Comparison of ENCODE assay signal across 26 cellular contexts in genomic region chr15:55710286-55710685, GRCh38. TPM values are rescaled to one million over a fixed set of nuclear protein-coding genes. Genes with fewer than 3 reads are reported as not detected.
A peak's percentile ranks its signal among the peaks of the same experiment; 100 is the strongest.
DNase-seq lines count a peak whose midpoint lies in the region; ATAC-seq, FAIRE-seq and TF ChIP-seq lines count a peak whose summit lies in the region.
"Had no signal": no experiment of that assay in that cellular context is flagged by ENCODE, and none has a peak within 500 bp of the region (broad histone marks: within the 10 kb centered on the region; RNA-seq: fewer than 3 reads in every experiment).

No MANE protein-coding gene starts in this region.

- DNase-seq in EH (ENCODE audit: low read depth), result peak; percentile 57
- peak; percentile 57 for DNase-seq in M059J (ENCODE audit: low read depth)
- peak; percentile 34 for DNase-seq in stromal cell of bone marrow (ENCODE audit: low read depth)
- no peak for DNase-seq in sigmoid colon
- DNase-seq in WERI-Rb-1, result no peak
- DNase-seq: Caco-2; CD4-positive, alpha-beta memory T cell; DMS 273 treated with DMSO at 0.1 percent for 48 hours; DND-41; KG1; MV-4-11; NCI-H1105 treated with DMSO at 0.1 percent for 48 hours; NCI-H2029 treated with DMSO at 0.1 percent for 48 hours; NCI-H2171; NCI-H345; NCI-H524; NCI-H774 had no signal

- H3K36me3 ChIP-seq in sigmoid colon (no peaks in the 10 kb centered on the region), WERI-Rb-1 (no peaks in the 10 kb centered on the region)
- H3K36me3 ChIP-seq: BLaER1 treated with 17β-estradiol and CSF1 and Interleukin-3, amounts not matched to agents 10 nM and 100 nM had no signal

- no peaks in the 10 kb centered on the region for H3K4me1 ChIP-seq in sigmoid colon
- H3K4me1 ChIP-seq: BLaER1 treated with 17β-estradiol and CSF1 and Interleukin-3, amounts not matched to agents 10 nM and 100 nM had no signal

- TF ChIP-seq CTCF in sigmoid colon (IDR thresholded peaks at IDR 0.05) (no peak), WERI-Rb-1 (IDR thresholded peaks at IDR 0.05; ENCODE audit: low read depth, low read length) (no peak)

- no peak for TF ChIP-seq EP300 in sigmoid colon (IDR thresholded peaks at IDR 0.05)

- no peaks in the 10 kb centered on the region for H3K27me3 ChIP-seq in sigmoid colon
- no peaks in the 10 kb centered on the region for H3K27me3 ChIP-seq in WERI-Rb-1 (ENCODE audit: insufficient read depth, low read depth, severe bottlenecking)
- H3K27me3 ChIP-seq: BLaER1 treated with 17β-estradiol and CSF1 and Interleukin-3, amounts not matched to agents 10 nM and 100 nM had no signal

- intact Hi-C loops in sigmoid colon (cut with DNase I), result no loop called here

- H3K9me3 ChIP-seq in sigmoid colon (no peaks in the 10 kb centered on the region), WERI-Rb-1 (ENCODE audit: severe bottlenecking) (no peaks in the 10 kb centered on the region)
- H3K9me3 ChIP-seq: BLaER1 treated with 17β-estradiol and CSF1 and Interleukin-3, amounts not matched to agents 10 nM and 100 nM; Caco-2 had no signal

- H3K4me3 ChIP-seq in sigmoid colon, result no peak overlapping the region
- no peak overlapping the region for H3K4me3 ChIP-seq in WERI-Rb-1 (ENCODE audit: low read depth, low read length)
- H3K4me3 ChIP-seq: BLaER1 treated with 17β-estradiol and CSF1 and Interleukin-3, amounts not matched to agents 10 nM and 100 nM had no signal

- TF ChIP-seq POLR2A in sigmoid colon (IDR thresholded peaks at IDR 0.05), result no peak

- FAIRE-seq in islet of Langerhans (lab: Jason Lieb, UNC), result peak; percentile 69
- FAIRE-seq: A204.1, GM18507, GM19239, H1, HTR-8/SVneo had no signal

- no peak overlapping the region for H3K27ac ChIP-seq in sigmoid colon
- H3K27ac ChIP-seq in WERI-Rb-1, result no peak overlapping the region
- H3K27ac ChIP-seq: BLaER1 treated with 17β-estradiol and CSF1 and Interleukin-3, amounts not matched to agents 10 nM and 100 nM had no signal

- ATAC-seq in HG03565 (IDR thresholded peaks at IDR 0.05; ENCODE audit: unreplicated experiment), result no peak
- ATAC-seq: Panc1 had no signal

RNA-seq across cellular contexts. Expression of gene PRTG, which starts 32.7 kb away (rescaled TPM):
- total RNA-seq in M059J (2014; rRNA removed; shearing (Covaris generic)), result 2.1 and 2.7 TPM in 2 replicates
- total RNA-seq in sigmoid colon, result 1 to 10 TPM; 1.3 to 5.3 (median 2.2) TPM
- under 1 TPM in 1 of 3 donors, not detected in 2; 0.42 TPM for polyA plus RNA-seq in sigmoid colon
- total RNA-seq: CD4-positive, alpha-beta memory T cell had no signal
- polyA plus RNA-seq: CD4-positive, alpha-beta memory T cell had no signal

Comparison
In these comparisons a context has a peak if more than half of its experiments do, and no peak if none do; other contexts are left out.
1. DNase-seq: peak in EH (single experiment), M059J (single experiment) and stromal cell of bone marrow (single experiment); none in sigmoid colon (single experiment) and WERI-Rb-1 (single experiment).